ENCODE assay signal across 8 cellular contexts in the genomic region with DNA sequence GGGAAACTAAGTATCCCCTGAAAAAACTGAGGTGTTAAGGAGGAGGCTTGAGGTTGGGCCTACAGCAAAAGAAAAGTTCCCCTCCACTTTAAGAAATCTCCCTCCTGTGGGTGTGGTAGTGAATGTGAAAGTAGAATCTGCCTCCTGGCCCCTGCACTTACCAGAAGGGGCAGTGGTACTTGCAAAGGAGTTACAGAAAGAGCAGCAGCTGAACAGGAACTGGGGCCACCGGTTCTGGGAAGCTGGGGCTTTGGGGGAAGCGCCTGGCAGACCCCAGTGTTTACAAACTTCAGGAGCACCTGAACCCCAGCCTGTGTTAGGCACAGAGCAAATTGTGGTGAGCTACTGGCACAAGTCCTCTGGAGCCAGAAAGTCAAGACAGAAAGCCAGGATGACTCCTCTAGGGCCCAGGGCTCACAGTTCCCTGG.
A peak's percentile ranks its signal among the peaks of the same experiment; 100 is the strongest.
DNase-seq lines count a peak whose midpoint lies in the region; ATAC-seq and TF ChIP-seq lines count a peak whose summit lies in the region.

No MANE protein-coding gene starts in this region.

- peaks cover 2% of the 10 kb centered on the region for H3K9me3 Mint-ChIP-seq in activated CD8-positive, alpha-beta T cell treated with anti-CD3 and anti-CD28 coated beads for 36 hours

- DNase-seq in NK-92 treated with Interleukin-12 subunit alpha and Interleukin-12 subunit beta, amount 100 ng/mL, for 24 hours (lab: John Stamatoyannopoulos, UW): peak; percentile 16
- no peak for DNase-seq in NK-92 (lab: John Stamatoyannopoulos, UW; ENCODE audit: unreplicated experiment)
- peak; percentile 70 for DNase-seq in activated CD8-positive, alpha-beta T cell treated with anti-CD3 and anti-CD28 coated beads for 36 hours
- no peak for DNase-seq in lower lobe of right lung
- DNase-seq in effector CD8-positive, alpha-beta T cell (lab: John Stamatoyannopoulos, UW): no peak
- no peak for DNase-seq in DMS153 treated with DMSO at 0.1 percent for 48 hours (lab: John Stamatoyannopoulos, UW; ENCODE audit: unreplicated experiment)
- DNase-seq in superior temporal gyrus (ENCODE audit: extremely low spot score): no peak

- H3K4me3 ChIP-seq in lower lobe of right lung: no peak overlapping the region

- H3K4me1 ChIP-seq in lower lobe of right lung: peaks cover 30% of the 10 kb centered on the region

- CTCF ChIA-PET in activated CD8-positive, alpha-beta T cell treated with anti-CD3 and anti-CD28 coated beads for 36 hours (lab: Charles Lee): interaction anchor here (0.8 to 2.3 kb wide), 10 partner anchors 16 to 712 kb away, joined by 3 to 13 read pairs (median 4); no protein-coding TSS in a partner anchor

- no peaks in the 10 kb centered on the region for H3K27me3 Mint-ChIP-seq in activated CD8-positive, alpha-beta T cell treated with anti-CD3 and anti-CD28 coated beads for 36 hours

- no peak overlapping the region for H3K27ac ChIP-seq in lower lobe of right lung

- intact Hi-C loops in activated CD8-positive, alpha-beta T cell treated with anti-CD3 and anti-CD28 coated beads for 36 hours (cut with micrococcal nuclease): loop anchor here (10.0 kb wide), 1 partner anchor 262 kb away; the partner anchor contains the start of gene JUN
- intact Hi-C loops in lower lobe of right lung (cut with DNase I): no loop called here

- POLR2A ChIA-PET in activated CD8-positive, alpha-beta T cell treated with anti-CD3 and anti-CD28 coated beads for 36 hours (lab: Charles Lee): interaction anchor here (1.0 to 2.9 kb wide), 7 partner anchors 9 to 144 kb away, joined by 3 to 17 read pairs (median 3); no protein-coding TSS in a partner anchor

- peak overlapping the region; percentile 76 for H3K27ac Mint-ChIP-seq in activated CD8-positive, alpha-beta T cell treated with anti-CD3 and anti-CD28 coated beads for 36 hours

- no peaks in the 10 kb centered on the region for H3K36me3 ChIP-seq in lower lobe of right lung

- TF ChIP-seq CTCF in activated CD8-positive, alpha-beta T cell treated with anti-CD3 and anti-CD28 coated beads for 36 hours (IDR thresholded peaks at IDR 0.05): peak; percentile 39
- peak; percentile 28 for TF ChIP-seq CTCF in lower lobe of right lung (IDR thresholded peaks at IDR 0.05)

- peak; percentile 84 for ATAC-seq in HG03066 (IDR thresholded peaks at IDR 0.05; ENCODE audit: low read depth, unreplicated experiment)
- peak; percentile 92 for ATAC-seq in activated CD8-positive, alpha-beta T cell treated with anti-CD3 and anti-CD28 coated beads for 36 hours
- ATAC-seq in lower lobe of right lung: peak; percentile 45 to 48

- no peaks in the 10 kb centered on the region for H3K9me3 ChIP-seq in lower lobe of right lung

- no peaks in the 10 kb centered on the region for H3K36me3 Mint-ChIP-seq in activated CD8-positive, alpha-beta T cell treated with anti-CD3 and anti-CD28 coated beads for 36 hours (ENCODE audit: low read depth)

- H3K4me1 Mint-ChIP-seq in activated CD8-positive, alpha-beta T cell treated with anti-CD3 and anti-CD28 coated beads for 36 hours (ENCODE audit: low read depth): peaks cover 34% of the 10 kb centered on the region

- H3K27me3 ChIP-seq in lower lobe of right lung (ENCODE audit: low read depth): no peaks in the 10 kb centered on the region

- no peak overlapping the region for H3K4me3 Mint-ChIP-seq in activated CD8-positive, alpha-beta T cell treated with anti-CD3 and anti-CD28 coated beads for 36 hours

Comparison
In these comparisons a context has a peak if more than half of its experiments do, and no peak if none do; other contexts are left out.
1. DNase-seq: peak in NK-92 treated with Interleukin-12 subunit alpha and Interleukin-12 subunit beta, amount 100 ng/mL, for 24 hours (single experiment) and activated CD8-positive, alpha-beta T cell treated with anti-CD3 and anti-CD28 coated beads for 36 hours (single experiment); none in NK-92 (single experiment), lower lobe of right lung (single experiment), effector CD8-positive, alpha-beta T cell (single experiment), DMS153 treated with DMSO at 0.1 percent for 48 hours (single experiment) and superior temporal gyrus (single experiment).
2. Peak in every context shown above with its lines, with median percentiles within 50 percentile points of each other: ATAC-seq.